26 cellular contexts compared by ENCODE assay signal in the genomic region with DNA sequence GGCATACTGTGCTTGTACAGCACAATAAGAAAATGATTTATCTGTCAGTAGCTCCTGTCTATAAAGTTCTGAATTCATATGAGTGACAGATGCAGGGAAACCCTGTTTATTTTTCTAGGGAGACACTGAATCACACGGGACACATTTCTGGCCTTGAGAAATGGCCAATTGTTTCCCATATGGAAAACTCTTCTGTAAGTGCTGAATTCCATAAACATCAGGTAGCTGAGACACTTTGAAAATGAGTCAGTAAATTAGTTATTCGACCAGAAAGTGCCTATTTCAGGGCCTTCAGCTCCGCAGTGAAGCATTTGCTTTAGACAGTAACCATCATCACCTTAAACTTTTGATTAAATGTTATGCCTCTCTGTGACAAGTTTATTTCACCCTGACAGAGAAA.
"Had no signal": no experiment of that assay in that cellular context is flagged by ENCODE, and none has a peak within 500 bp of the region (broad histone marks: within the 10 kb centered on the region; RNA-seq: fewer than 3 reads in every experiment).

No MANE protein-coding gene starts in this region.

- H3K27me3 ChIP-seq: dorsolateral prefrontal cortex, foreskin keratinocyte, heart right ventricle, ovary, sigmoid colon, stomach, thyroid gland had no signal

- DNase-seq: cerebellar nuclear complex; dorsolateral prefrontal cortex; effector CD4-positive, alpha-beta T cell; foreskin keratinocyte; heart right ventricle; hippocampal formation; islet precursor cell; midbrain; naive thymus-derived CD8-positive, alpha-beta T cell; nephron progenitor cell; occipital lobe; ovary; posterior cingulate gyrus; psoas muscle; right cardiac atrium; sigmoid colon; stimulated activated CD4-positive, alpha-beta T cell treated with anti-CD3 and anti-CD28 coated beads, Interleukin-2, amount 100 ng/mL, for 24 hours; stimulated activated CD4-positive, alpha-beta T cell treated with anti-CD3 and anti-CD28 coated beads, Interleukin-4, amount 100 ng/mL, for 24 hours; stimulated activated naive CD4-positive, alpha-beta T cell treated with Interleukin-2 at 50 U/mL for 16 hours; stomach; thyroid gland had no signal

- H3K36me3 ChIP-seq: gastroesophageal sphincter, heart right ventricle, ovary, sigmoid colon, stomach, thyroid gland had no signal

- H3K36me3 Mint-ChIP-seq: memory B cell; stimulated activated effector memory CD8-positive, alpha-beta T cell treated with anti-CD3 and anti-CD28 coated beads, Interleukin-12 subunit alpha, Interleukin-12 subunit beta, amount 100 ng/mL, for 72 hours; type B pancreatic cell had no signal

- H3K4me1 ChIP-seq: foreskin keratinocyte, gastroesophageal sphincter, heart right ventricle, psoas muscle, sigmoid colon, stomach, thyroid gland had no signal

- H3K9me3 Mint-ChIP-seq: type B pancreatic cell had no signal

- H3K4me3 ChIP-seq: dorsolateral prefrontal cortex, gastroesophageal sphincter, heart right ventricle, lung, ovary, psoas muscle, sigmoid colon, stomach, thyroid gland had no signal

- H3K27ac ChIP-seq: dorsolateral prefrontal cortex, foreskin keratinocyte, gastroesophageal sphincter, heart right ventricle, ovary, psoas muscle, sigmoid colon, stomach, thyroid gland had no signal

- H3K9me3 ChIP-seq: ovary, psoas muscle, thyroid gland had no signal

- H3K4me3 Mint-ChIP-seq: memory B cell; naive thymus-derived CD8-positive, alpha-beta T cell; nephron progenitor cell; stimulated activated effector memory CD8-positive, alpha-beta T cell treated with anti-CD3 and anti-CD28 coated beads, Interleukin-12 subunit alpha, Interleukin-12 subunit beta, amount 100 ng/mL, for 72 hours; type B pancreatic cell had no signal

- H3K27ac Mint-ChIP-seq: memory B cell; naive thymus-derived CD8-positive, alpha-beta T cell; nephron progenitor cell; stimulated activated effector memory CD8-positive, alpha-beta T cell treated with anti-CD3 and anti-CD28 coated beads, Interleukin-12 subunit alpha, Interleukin-12 subunit beta, amount 100 ng/mL, for 72 hours; type B pancreatic cell had no signal

- H3K4me1 Mint-ChIP-seq: memory B cell; naive thymus-derived CD8-positive, alpha-beta T cell; stimulated activated effector memory CD8-positive, alpha-beta T cell treated with anti-CD3 and anti-CD28 coated beads, Interleukin-12 subunit alpha, Interleukin-12 subunit beta, amount 100 ng/mL, for 72 hours had no signal
